10 cellular contexts compared by ENCODE assay signal in genomic region chr18:77990131-77990530, GRCh38.
"Had no signal": no experiment of that assay in that cellular context is flagged by ENCODE, and none has a peak within 500 bp of the region (broad histone marks: within the 10 kb centered on the region; RNA-seq: fewer than 3 reads in every experiment).

No MANE protein-coding gene starts in this region.

- H3K4me3 ChIP-seq: GM23338, HAP-1 had no signal

- H3K36me3 ChIP-seq: HAP-1 had no signal

- H3K4me3 Mint-ChIP-seq: GM23338, HFFc6 had no signal

- H2AFZ ChIP-seq: GM23338 had no signal

- ATAC-seq: GM23338, HCT116 had no signal

- FAIRE-seq: HTR-8/SVneo had no signal

- H3K9ac ChIP-seq: KMS-11 had no signal

- H3K27ac Mint-ChIP-seq: GM23338, HFFc6 had no signal

- H3K27ac ChIP-seq: HL-60, KMS-11 had no signal

- H3K4me1 ChIP-seq: HAP-1 had no signal

- H3K9me3 ChIP-seq: HAP-1 had no signal

- H3K4me1 Mint-ChIP-seq: GM23338 had no signal

- H3K4me2 ChIP-seq: GM23338, KMS-11 had no signal

- DNase-seq: H7, HFFc6, IMR-90, KBM-7 had no signal
